25 cellular contexts compared by ENCODE assay signal in genomic region chr3:101383656-101384055, GRCh38.
DNase-seq lines count a peak whose midpoint lies in the region; ATAC-seq and TF ChIP-seq lines count a peak whose summit lies in the region.
"Had no signal": no experiment of that assay in that cellular context is flagged by ENCODE, and none has a peak within 500 bp of the region (broad histone marks: within the 10 kb centered on the region; RNA-seq: fewer than 3 reads in every experiment).

No MANE protein-coding gene starts in this region.

- H3K4me3 ChIP-seq in H7 (ENCODE audit: insufficient read depth, low read depth, low read length): no peak overlapping the region
- H3K4me3 ChIP-seq in Panc1 (ENCODE audit: low read depth in 2 of 2, low read length in 2 of 2): no peak overlapping the region
- H3K4me3 ChIP-seq in neuronal stem cell (ENCODE audit: low read length in 2 of 2): no peak overlapping the region
- H3K4me3 ChIP-seq in Karpas-422 (ENCODE audit: low read length): no peak overlapping the region
- H3K4me3 ChIP-seq in HAP-1: no peak overlapping the region
- H3K4me3 ChIP-seq: GM12878, GM23248, SJSA1 had no signal

- peak overlapping the region; percentile 76 for H3K4ac ChIP-seq in neuronal stem cell (ENCODE audit: low read length)

- peak overlapping the region; percentile 59 for H3K18ac ChIP-seq in neuronal stem cell (ENCODE audit: low read length)

- H3K9ac ChIP-seq in neuronal stem cell (ENCODE audit: low read depth, low read length, poor library complexity) (peak overlapping the region; percentile 81), Karpas-422 (ENCODE audit: low read length) (no peak overlapping the region)
- H3K9ac ChIP-seq: GM23248 had no signal

- BruUV-seq in Panc1 (replicated peaks; lab: Mats Ljungman, UMichigan): no TSS peak

- peak; percentile 35 for DNase-seq in H7
- DNase-seq in Panc1 (ENCODE audit: low read depth, low spot score): no peak
- DNase-seq in islet precursor cell: peak; percentile 59
- DNase-seq in neuronal stem cell (ENCODE audit: low spot score): no peak
- DNase-seq in RPMI8226: no peak
- no peak for DNase-seq in Karpas-422
- no peak for DNase-seq in HAP-1 (ENCODE audit: low spot score in 2 of 2)
- DNase-seq: CD8-positive, alpha-beta T cell; DMS79; EL; GDM1; GM23248; KG1; NCI-H1048; NCI-H1417; NCI-H1694; NCI-H2029 treated with DMSO at 0.1 percent for 48 hours; NCI-H446 treated with DMSO at 0.1 percent for 48 hours; NCI-H526; NK-92 treated with Interleukin-12 subunit alpha and Interleukin-12 subunit beta, amount 100 ng/mL, for 24 hours; PC-3; Right ventricle myocardium superior had no signal

- 0 out of 2 replicates have a peak, but pooled peaks have one; percentile 10 for ATAC-seq in Panc1
- ATAC-seq: CD8-positive, alpha-beta T cell; GM12878; PC-3 had no signal

- H3K4me2 ChIP-seq in neuronal stem cell (ENCODE audit: insufficient read depth, low read length, poor library complexity, severe bottlenecking): no peak overlapping the region
- no peak overlapping the region for H3K4me2 ChIP-seq in Karpas-422 (ENCODE audit: low read depth, low read length, poor library complexity, severe bottlenecking)

- no peaks in the 10 kb centered on the region for H3K36me3 ChIP-seq in H7 (replicated peaks; ENCODE audit: control insufficient read depth, insufficient read depth, low read length)
- no peaks in the 10 kb centered on the region for H3K36me3 ChIP-seq in Panc1 (ENCODE audit: control insufficient read depth, insufficient read depth, low read length)
- no peaks in the 10 kb centered on the region for H3K36me3 ChIP-seq in neuronal stem cell (replicated peaks in 1 of 2; ENCODE audit: control insufficient read depth in 2 of 2, insufficient read depth in 2 of 2, low read length in 2 of 2)
- H3K36me3 ChIP-seq in Karpas-422 (ENCODE audit: insufficient read depth, low read length): no peaks in the 10 kb centered on the region; the same call in 1 of the 2 replicates
- H3K36me3 ChIP-seq in HAP-1 (replicated peaks): no peaks in the 10 kb centered on the region

- CTCF ChIA-PET in Panc1 (lab: Charles Lee): no interaction called here

- POLR2A ChIA-PET in Panc1 (lab: Charles Lee): interaction anchor here (0.5 kb wide), 1 partner anchor 176 kb away, joined by 4 read pairs; no protein-coding TSS in a partner anchor

- H3K4me1 ChIP-seq in Panc1 (ENCODE audit: control insufficient read depth, insufficient read depth, low read length): no peaks in the 10 kb centered on the region
- peaks cover 0 to 7% of the 10 kb centered on the region in 2 donors for H3K4me1 ChIP-seq in neuronal stem cell (ENCODE audit: control insufficient read depth in 2 of 2, insufficient read depth in 1 of 2, low read depth in 1 of 2, low read length in 2 of 2)
- peaks cover 23% of the 10 kb centered on the region for H3K4me1 ChIP-seq in Karpas-422 (ENCODE audit: low read length)
- H3K4me1 ChIP-seq in HAP-1: no peaks in the 10 kb centered on the region
- H3K4me1 ChIP-seq: SJSA1 had no signal

- WGBS in neuronal stem cell (ENCODE audit: extremely low coverage in 2 of 2, insufficient read length in 2 of 2, insufficient replicate concordance in 1 of 2), 2 donors: no CpG with 5 or more reads among the region's 4 CpGs

- H4K91ac ChIP-seq in neuronal stem cell (ENCODE audit: low read depth, low read length, poor library complexity): peak overlapping the region; percentile 97

- in situ Hi-C loops in Panc1 (cut with HindIII; ENCODE audit: low pct_unique_long_range_greater_than_20kb, low sequenced_read_pairs): no loop called here
- in situ Hi-C loops in HAP-1 (cut with MboI; ENCODE audit: low sequenced_read_pairs): loop anchor here (25.0 kb wide), 1 partner anchor 321 kb away; no protein-coding TSS in a partner anchor

- intact Hi-C loops in Panc1 (cut with micrococcal nuclease; ENCODE audit: unreplicated experiment): loop anchor here (5.0 to 10.0 kb wide), 3 partner anchors 159 to 626 kb away; no protein-coding TSS in a partner anchor

- peak overlapping the region; percentile 99 for H4K8ac ChIP-seq in neuronal stem cell (ENCODE audit: low read depth, low read length)

- H3K27ac ChIP-seq in Panc1 (ENCODE audit: low read length) (no peak overlapping the region), neuronal stem cell (replicated peaks; ENCODE audit: low read length) (no peak overlapping the region), Karpas-422 (ENCODE audit: low read length) (no peak overlapping the region)
- H3K27ac ChIP-seq: C4-2B, GM23248, SJSA1 had no signal

- peak overlapping the region; percentile 38 for H3K14ac ChIP-seq in neuronal stem cell (ENCODE audit: low read length)

- peak overlapping the region; percentile 53 for H2BK5ac ChIP-seq in neuronal stem cell (ENCODE audit: low read length)

- peak overlapping the region; percentile 85 for H3K23ac ChIP-seq in neuronal stem cell (ENCODE audit: low read depth, low read length, poor library complexity)

- H2AFZ ChIP-seq in neuronal stem cell (ENCODE audit: low read length) (no peak overlapping the region), Karpas-422 (ENCODE audit: low read length) (no peak overlapping the region)
- H2AFZ ChIP-seq: GM23248 had no signal

- peaks cover 13% of the 10 kb centered on the region for H3K79me1 ChIP-seq in neuronal stem cell (ENCODE audit: low read depth, low read length)

- H3K9me3 ChIP-seq in Panc1 (ENCODE audit: control insufficient read depth, insufficient read depth, low read depth, low read length) (no peaks in the 10 kb centered on the region), neuronal stem cell (replicated peaks in 1 of 2; ENCODE audit: control insufficient read depth in 2 of 2, insufficient read depth in 1 of 2, low read depth in 1 of 2, low read length in 2 of 2) (peaks cover 6 to 17% of the 10 kb centered on the region in 2 donors), Karpas-422 (ENCODE audit: low read length) (peaks cover 8% of the 10 kb centered on the region), HAP-1 (no peaks in the 10 kb centered on the region)
- H3K9me3 ChIP-seq: SJSA1 had no signal

- H3K79me2 ChIP-seq in Karpas-422 (ENCODE audit: low read length): peaks cover 19% of the 10 kb centered on the region

- peak overlapping the region; percentile 84 for H2BK12ac ChIP-seq in neuronal stem cell (ENCODE audit: low read length)

- no peaks in the 10 kb centered on the region for H3K9me2 ChIP-seq in Karpas-422 (replicated peaks; ENCODE audit: insufficient read depth, low read length)

- H2AK5ac ChIP-seq in neuronal stem cell (ENCODE audit: low read depth, low read length): no peak overlapping the region

- H4K20me1 ChIP-seq in Karpas-422 (ENCODE audit: insufficient read depth, low read depth, low read length): no peaks in the 10 kb centered on the region

- no peak overlapping the region for H2BK120ac ChIP-seq in neuronal stem cell (ENCODE audit: low read depth, low read length)

- H2BK15ac ChIP-seq in neuronal stem cell (ENCODE audit: low read length): no peak overlapping the region

- H3K27me3 ChIP-seq in H7 (ENCODE audit: control insufficient read depth, insufficient read depth, low read length) (no peaks in the 10 kb centered on the region), Panc1 (ENCODE audit: control insufficient read depth, insufficient read depth, low read length) (no peaks in the 10 kb centered on the region), neuronal stem cell (ENCODE audit: control insufficient read depth in 3 of 3, insufficient read depth in 3 of 3, low read depth in 1 of 3, low read length in 3 of 3) (no peaks in the 10 kb centered on the region), Karpas-422 (ENCODE audit: low read length) (no peaks in the 10 kb centered on the region), HAP-1 (ENCODE audit: low read depth) (no peaks in the 10 kb centered on the region)
- H3K27me3 ChIP-seq: SJSA1 had no signal

- TF ChIP-seq CTCF in Panc1 (IDR thresholded peaks at IDR 0.05): no peak

Comparison
In these comparisons a context has a peak if more than half of its experiments do, and no peak if none do; other contexts are left out.
1. DNase-seq: peak in H7 (single experiment) and islet precursor cell (single experiment); none in Panc1 (single experiment), neuronal stem cell (single experiment), RPMI8226 (single experiment), Karpas-422 (single experiment) and HAP-1 (0 of 2).